8 cellular contexts compared by ENCODE assay signal in genomic region chr7:118195837-118196474, GRCh38. TPM values are rescaled to one million over a fixed set of nuclear protein-coding genes. Genes with fewer than 3 reads are reported as not detected.
A peak's percentile ranks its signal among the peaks of the same experiment; 100 is the strongest.
DNase-seq lines count a peak whose midpoint lies in the region; ATAC-seq and TF ChIP-seq lines count a peak whose summit lies in the region.

No MANE protein-coding gene starts in this region.

- no CpG with 5 or more reads among the region's 6 CpGs for WGBS in iPS DF 6.9 (ENCODE audit: insufficient coverage, insufficient read length)
- WGBS in spleen, 5 donors = 52 to 56% (median 54%) methylated on average over 6 of the region's 6 CpGs

- H3K27ac Mint-ChIP-seq in GM23338 = no peak overlapping the region

- no peaks in the 10 kb centered on the region for H3F3A ChIP-seq in GM23338 (replicated peaks; ENCODE audit: low read depth)

- intact Hi-C loops in spleen (cut with DNase I; ENCODE audit: low total_unique reads) = no loop called here

- ATAC-seq in GM23338 = peak; percentile 84

- H3K9me3 ChIP-seq in iPS DF 6.9 (ENCODE audit: control insufficient read depth, insufficient read depth, low read length) = no peaks in the 10 kb centered on the region
- no peaks in the 10 kb centered on the region for H3K9me3 ChIP-seq in spleen

- no peaks in the 10 kb centered on the region for H3K9me2 ChIP-seq in GM23338 (ENCODE audit: insufficient read depth)

- DNase-seq in SIG-M5 treated with dmso at 0.1 percent for 504 hours (lab: John Stamatoyannopoulos, UW; ENCODE audit: unreplicated experiment) (peak; percentile 52), SIG-M5 (lab: John Stamatoyannopoulos, UW) (no peak), GM23338 (ENCODE audit: low spot score) (peak; percentile 90), RPMI7951 (ENCODE audit: low read depth) (peak; percentile 66), astrocyte of the cerebellum (ENCODE audit: low read depth) (peak; percentile 73), iPS DF 6.9 (ENCODE audit: low read depth, low spot score) (peak; percentile 37), spleen (no peak)

- H3K4me1 ChIP-seq in GM23338 (ENCODE audit: insufficient read depth) (no peaks in the 10 kb centered on the region), iPS DF 6.9 (ENCODE audit: control insufficient read depth, insufficient read depth, low read length) (no peaks in the 10 kb centered on the region), spleen (no peaks in the 10 kb centered on the region)

- H3K4me3 ChIP-seq in GM23338 = no peak overlapping the region
- H3K4me3 ChIP-seq in astrocyte of the cerebellum (ENCODE audit: low read depth, low read length) = no peak overlapping the region
- H3K4me3 ChIP-seq in iPS DF 6.9 (ENCODE audit: low read length) = no peak overlapping the region
- no peak overlapping the region for H3K4me3 ChIP-seq in spleen

- peaks cover 2% of the 10 kb centered on the region for H3K27me3 Mint-ChIP-seq in GM23338 (ENCODE audit: insufficient read depth, low read depth, poor library complexity)

- no peak for TF ChIP-seq POLR2A in spleen (IDR thresholded peaks at IDR 0.05)

- no peak overlapping the region for H3K4me3 Mint-ChIP-seq in GM23338

- H3K36me3 Mint-ChIP-seq in GM23338 (ENCODE audit: low read depth) = peaks cover 11% of the 10 kb centered on the region; the same call in 2 of the 3 replicates

- no peaks in the 10 kb centered on the region for H3K79me2 ChIP-seq in GM23338 (replicated peaks; ENCODE audit: insufficient read depth)

- H3K27me3 ChIP-seq in GM23338 (ENCODE audit: insufficient read depth) = no peaks in the 10 kb centered on the region
- no peaks in the 10 kb centered on the region for H3K27me3 ChIP-seq in iPS DF 6.9 (ENCODE audit: control insufficient read depth, insufficient read depth, low read length)
- no peaks in the 10 kb centered on the region for H3K27me3 ChIP-seq in spleen (replicated peaks in 1 of 7)

- H3K4me1 Mint-ChIP-seq in GM23338 = no peaks in the 10 kb centered on the region

- 0 out of 2 replicates have a peak, but pooled peaks cover 6% of the 10 kb centered on the region for H4K20me1 ChIP-seq in GM23338 (replicated peaks; ENCODE audit: insufficient read depth)

- H2AFZ ChIP-seq in GM23338 = no peak overlapping the region

- TF ChIP-seq CTCF in GM23338 (conservative IDR thresholded peaks at IDR 0.05; ENCODE audit: low read depth in 2 of 2) (peak; percentile 74 to 87), LNCAP (IDR thresholded peaks at IDR 0.05) (peak; percentile 82), astrocyte of the cerebellum (IDR thresholded peaks at IDR 0.05; ENCODE audit: low read depth, low read length, missing control alignments) (peak; percentile 70), spleen (IDR thresholded peaks at IDR 0.05 in 8 of 11, conservative IDR thresholded peaks at IDR 0.05 in 3 of 11) (peak; percentile 7 to 73 (median 54))

- H3K36me3 ChIP-seq in GM23338 (ENCODE audit: insufficient read depth) (peaks cover 6% of the 10 kb centered on the region; the same call in 1 of the 2 replicates), iPS DF 6.9 (ENCODE audit: control insufficient read depth, insufficient read depth, low read length) (no peaks in the 10 kb centered on the region; the same call in 1 of the 2 replicates), spleen (peaks cover 0 to 41% (median 15%) of the 10 kb centered on the region in 6 donors)

- in situ Hi-C loops in astrocyte of the cerebellum (cut with HindIII; ENCODE audit: low sequenced_read_pairs) = no loop called here

- H3K4me2 ChIP-seq in GM23338 = no peak overlapping the region

- H3K9me3 Mint-ChIP-seq in GM23338 = no peaks in the 10 kb centered on the region

- H3K27ac ChIP-seq in GM23338 (ENCODE audit: low read depth) = no peak overlapping the region
- no peak overlapping the region for H3K27ac ChIP-seq in iPS DF 6.9 (ENCODE audit: low read length)
- H3K27ac ChIP-seq in spleen = no peak overlapping the region

TF ChIP-seq in GM23338, 12 proteins besides CTCF, POLR2A, EP300 and RAD21 (continues in another document):
- no peak for TF ChIP-seq JUNB (IDR thresholded peaks at IDR 0.05; ENCODE audit: unreplicated experiment)
- no peak for TF ChIP-seq NANOG (IDR thresholded peaks at IDR 0.05; ENCODE audit: borderline replicate concordance)
- TF ChIP-seq ETS1 (IDR thresholded peaks at IDR 0.05) = no peak
- no peak for TF ChIP-seq CREB1 (CRISPR knock-in tag; IDR thresholded peaks at IDR 0.05; ENCODE audit: low read depth)
- no peak for TF ChIP-seq STAT1 (IDR thresholded peaks at IDR 0.05; ENCODE audit: unreplicated experiment)
- no peak for TF ChIP-seq EZH2phosphoT487 (IDR thresholded peaks at IDR 0.05; ENCODE audit: unreplicated experiment)
- no peak for TF ChIP-seq ZNF331 (CRISPR knock-in tag; IDR thresholded peaks at IDR 0.05; ENCODE audit: low read depth)
- no peak for TF ChIP-seq ZNF114 (CRISPR knock-in tag; IDR thresholded peaks at IDR 0.05)
- TF ChIP-seq POLR2AphosphoS5 (IDR thresholded peaks at IDR 0.05; ENCODE audit: low read depth) = no peak
- TF ChIP-seq EZH2 (IDR thresholded peaks at IDR 0.05; ENCODE audit: low read depth, unreplicated experiment) = no peak
- TF ChIP-seq, protein P1, sequence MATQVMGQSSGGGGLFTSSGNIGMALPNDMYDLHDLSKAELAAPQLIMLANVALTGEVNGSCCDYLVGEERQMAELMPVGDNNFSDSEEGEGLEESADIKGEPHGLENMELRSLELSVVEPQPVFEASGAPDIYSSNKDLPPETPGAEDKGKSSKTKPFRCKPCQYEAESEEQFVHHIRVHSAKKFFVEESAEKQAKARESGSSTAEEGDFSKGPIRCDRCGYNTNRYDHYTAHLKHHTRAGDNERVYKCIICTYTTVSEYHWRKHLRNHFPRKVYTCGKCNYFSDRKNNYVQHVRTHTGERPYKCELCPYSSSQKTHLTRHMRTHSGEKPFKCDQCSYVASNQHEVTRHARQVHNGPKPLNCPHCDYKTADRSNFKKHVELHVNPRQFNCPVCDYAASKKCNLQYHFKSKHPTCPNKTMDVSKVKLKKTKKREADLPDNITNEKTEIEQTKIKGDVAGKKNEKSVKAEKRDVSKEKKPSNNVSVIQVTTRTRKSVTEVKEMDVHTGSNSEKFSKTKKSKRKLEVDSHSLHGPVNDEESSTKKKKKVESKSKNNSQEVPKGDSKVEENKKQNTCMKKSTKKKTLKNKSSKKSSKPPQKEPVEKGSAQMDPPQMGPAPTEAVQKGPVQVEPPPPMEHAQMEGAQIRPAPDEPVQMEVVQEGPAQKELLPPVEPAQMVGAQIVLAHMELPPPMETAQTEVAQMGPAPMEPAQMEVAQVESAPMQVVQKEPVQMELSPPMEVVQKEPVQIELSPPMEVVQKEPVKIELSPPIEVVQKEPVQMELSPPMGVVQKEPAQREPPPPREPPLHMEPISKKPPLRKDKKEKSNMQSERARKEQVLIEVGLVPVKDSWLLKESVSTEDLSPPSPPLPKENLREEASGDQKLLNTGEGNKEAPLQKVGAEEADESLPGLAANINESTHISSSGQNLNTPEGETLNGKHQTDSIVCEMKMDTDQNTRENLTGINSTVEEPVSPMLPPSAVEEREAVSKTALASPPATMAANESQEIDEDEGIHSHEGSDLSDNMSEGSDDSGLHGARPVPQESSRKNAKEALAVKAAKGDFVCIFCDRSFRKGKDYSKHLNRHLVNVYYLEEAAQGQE (IDR thresholded peaks at IDR 0.05; ENCODE audit: unreplicated experiment) = no peak

RNA-seq across cellular contexts. Expression of gene LSM8, which starts 12.0 kb away (rescaled TPM):
- total RNA-seq in GM23338 (2014; rRNA removed; shearing (Covaris generic)) = 70.1 and 95.4 TPM in 2 replicates
- polyA plus RNA-seq in GM23338 (2016; fragmentation: Nextera tagmentation; extraction: Ambion mirVana) (100 and 121 TPM in 2 replicates), spleen (10 to 100 TPM; 44.2 to 47.1 (median 45.3) TPM)
- total RNA-seq in RPMI7951 (2014; rRNA removed; shearing (Covaris generic)) = 123 and 125 TPM in 2 replicates
- total RNA-seq in spleen = 10 to 100 TPM; 31.2 to 59.6 (median 45.7) TPM

RNA-seq across cellular contexts. Expression of gene ANKRD7, which starts 28.5 kb away (rescaled TPM):
- total RNA-seq in GM23338 (2014; rRNA removed; shearing (Covaris generic)) = 1.6 TPM in 1 of 2 replicates, not detected in the other
- 0.61 and 2.1 TPM in 2 replicates for polyA plus RNA-seq in GM23338 (2016; fragmentation: Nextera tagmentation; extraction: Ambion mirVana)
- 2.3 and 4.6 TPM in 2 replicates for total RNA-seq in RPMI7951 (2014; rRNA removed; shearing (Covaris generic))
- total RNA-seq in spleen = 1 to 10 TPM in 3 of 7 donors, under 1 TPM in 2, not detected in 2; 0.46 to 2.1 (median 1.1) TPM
- under 1 TPM; 0.43 to 0.93 (median 0.47) TPM for polyA plus RNA-seq in spleen

Comparison
In these comparisons a context has a peak if more than half of its experiments do, and no peak if none do; other contexts are left out.
1. DNase-seq: peak in SIG-M5 treated with dmso at 0.1 percent for 504 hours (single experiment), GM23338 (single experiment), RPMI7951 (single experiment), astrocyte of the cerebellum (single experiment) and iPS DF 6.9 (single experiment); none in SIG-M5 (single experiment) and spleen (single experiment).
2. Peak in every context shown above with its lines, with median percentiles within 50 percentile points of each other: CTCF ChIP-seq.